7 cellular contexts compared by ENCODE assay signal in genomic region chr1:109532365-109533136, GRCh38. TPM values are rescaled to one million over a fixed set of nuclear protein-coding genes. Genes with fewer than 3 reads are reported as not detected.
A peak's percentile ranks its signal among the peaks of the same experiment; 100 is the strongest.
DNase-seq lines count a peak whose midpoint lies in the region; ATAC-seq, FAIRE-seq and TF ChIP-seq lines count a peak whose summit lies in the region.

No MANE protein-coding gene starts in this region.

- H3K36me3 Mint-ChIP-seq in activated B cell treated with CpG ODN at 0.5 μM for 24 hours (ENCODE audit: low read depth): no peaks in the 10 kb centered on the region

- H3K27me3 ChIP-seq in bronchial epithelial cell (ENCODE audit: control insufficient read depth, insufficient read depth, low read length): no peaks in the 10 kb centered on the region

- H3K9me3 Mint-ChIP-seq in activated B cell treated with CpG ODN at 0.5 μM for 24 hours: no peaks in the 10 kb centered on the region

- H3K4me3 Mint-ChIP-seq in activated B cell treated with CpG ODN at 0.5 μM for 24 hours: peak overlapping the region; percentile 77

- no peak for FAIRE-seq in bronchial epithelial cell (lab: Jason Lieb, UNC)

- POLR2A ChIA-PET in activated B cell treated with CpG ODN at 0.5 μM for 24 hours (lab: Charles Lee): interaction anchor here (0.6 to 2.2 kb wide), 11 partner anchors 14 to 1433 kb away, joined by 3 to 15 read pairs (median 5); partner anchors contain the start of genes ATXN7L2, CYB561D1, GNAI3 and PSMA5

- ATAC-seq in GM18502 (IDR thresholded peaks at IDR 0.05; ENCODE audit: poor library complexity, unreplicated experiment): peak; percentile 75
- ATAC-seq in HG03045 (IDR thresholded peaks at IDR 0.05; ENCODE audit: unreplicated experiment): peak; percentile 68
- ATAC-seq in activated B cell treated with CpG ODN at 0.5 μM for 24 hours (ENCODE audit: low read depth): peak; percentile 93

- H3K27me3 Mint-ChIP-seq in activated B cell treated with CpG ODN at 0.5 μM for 24 hours: no peaks in the 10 kb centered on the region

- CTCF ChIA-PET in activated B cell treated with CpG ODN at 0.5 μM for 24 hours (lab: Charles Lee): interaction anchor here (0.6 to 10.5 kb wide), 30 partner anchors 10 to 558 kb away, joined by 3 to 375 read pairs (median 4); partner anchors contain the start of genes AHCYL1, AMIGO1, ATXN7L2 and CYB561D1

- peak; percentile 73 for DNase-seq in NCI-H2227 treated with DMSO at 0.1 percent for 48 hours (lab: John Stamatoyannopoulos, UW)
- DNase-seq in activated B cell treated with CpG ODN at 0.5 μM for 24 hours: peak; percentile 82
- DNase-seq in bronchial epithelial cell (ENCODE audit: low read depth): peak; percentile 46
- peak; percentile 86 for DNase-seq in kidney tubule cell (ENCODE audit: low spot score)
- DNase-seq in stimulated activated CD4-positive, alpha-beta T cell treated with anti-CD3 and anti-CD28 coated beads, Interleukin-15, amount 100 ng/mL, for 48 hours (ENCODE audit: low read depth in 2 of 2): peak; percentile 80 to 88

- no peak overlapping the region for H3K4me3 ChIP-seq in bronchial epithelial cell (ENCODE audit: low read depth, low read length)

- intact Hi-C loops in activated B cell treated with CpG ODN at 0.5 μM for 24 hours (cut with micrococcal nuclease): loop anchor here (1.0 kb wide), 8 partner anchors 38 to 331 kb away; partner anchors contain the start of genes CYB561D1 and PSMA5

- peaks cover 8% of the 10 kb centered on the region for H3K4me1 Mint-ChIP-seq in activated B cell treated with CpG ODN at 0.5 μM for 24 hours

- no peaks in the 10 kb centered on the region for H3K36me3 ChIP-seq in bronchial epithelial cell (ENCODE audit: control insufficient read depth, insufficient read depth, low read length)

- H3K27ac Mint-ChIP-seq in activated B cell treated with CpG ODN at 0.5 μM for 24 hours: peak overlapping the region; percentile 74

- TF ChIP-seq CTCF in activated B cell treated with CpG ODN at 0.5 μM for 24 hours (IDR thresholded peaks at IDR 0.05): no peak
- TF ChIP-seq CTCF in bronchial epithelial cell (IDR thresholded peaks at IDR 0.05; ENCODE audit: insufficient read depth, low read length, severe bottlenecking): peak; percentile 98

RNA-seq across cellular contexts. Expression of gene GPR61, which starts 7.1 kb away (rescaled TPM):
- total RNA-seq in activated B cell treated with CpG ODN at 0.5 μM for 24 hours: 0.15 TPM in 1 of 2 replicates, not detected in the other
- not detected in 2 replicates for total RNA-seq in bronchial epithelial cell

RNA-seq across cellular contexts. Expression of gene GNAI3, which starts 15.9 kb away (rescaled TPM):
- total RNA-seq in activated B cell treated with CpG ODN at 0.5 μM for 24 hours: 7.5 and 8.4 TPM in 2 replicates
- 18.7 and 21.6 TPM in 2 replicates for total RNA-seq in bronchial epithelial cell

RNA-seq across cellular contexts. Expression of gene AMIGO1, which starts 23.0 kb away (rescaled TPM):
- total RNA-seq in activated B cell treated with CpG ODN at 0.5 μM for 24 hours (0.42 and 0.53 TPM in 2 replicates), bronchial epithelial cell (0.13 and 0.26 TPM in 2 replicates)

RNA-seq across cellular contexts. Expression of gene CYB561D1, which starts 38.7 kb away (rescaled TPM):
- 17.1 and 18.1 TPM in 2 replicates for total RNA-seq in activated B cell treated with CpG ODN at 0.5 μM for 24 hours
- total RNA-seq in bronchial epithelial cell: 5.0 and 8.1 TPM in 2 replicates

RNA-seq across cellular contexts. Expression of gene ATXN7L2, which starts 48.8 kb away (rescaled TPM):
- 7.5 and 9.0 TPM in 2 replicates for total RNA-seq in activated B cell treated with CpG ODN at 0.5 μM for 24 hours
- total RNA-seq in bronchial epithelial cell: 0.64 and 1.3 TPM in 2 replicates
